In genomic region chr10:29041512-29042150, GRCh38 we compare ENCODE assay signal across 15 cellular contexts.
"Had no signal": no experiment of that assay in that cellular context is flagged by ENCODE, and none has a peak within 500 bp of the region (broad histone marks: within the 10 kb centered on the region; RNA-seq: fewer than 3 reads in every experiment).

No MANE protein-coding gene starts in this region.

- DNase-seq: activated CD4-positive, alpha-beta T cell treated with anti-CD3 and anti-CD28 coated beads for 36 hours; activated CD4-positive, alpha-beta T cell treated with anti-CD3 and anti-CD28 coated beads, Interleukin-2, amount 50 U/mL, for 48 hours; activated gamma-delta T cell; effector CD8-positive, alpha-beta T cell; foreskin keratinocyte; hippocampal formation; islet precursor cell; stimulated activated CD4-positive, alpha-beta T cell treated with anti-CD3 and anti-CD28 coated beads, Interleukin-2, amount 100 ng/mL, for 24 hours; stimulated activated naive CD4-positive, alpha-beta T cell treated with Interleukin-2 at 50 U/mL for 16 hours; thyroid gland had no signal

- H3K4me1 ChIP-seq: foreskin keratinocyte, right atrium auricular region, thyroid gland had no signal

- H3K4me3 ChIP-seq: cardiac muscle cell, right atrium auricular region, thyroid gland had no signal

- H3K9me3 ChIP-seq: right atrium auricular region, thyroid gland had no signal

- H3K27me3 ChIP-seq: cardiac muscle cell, right atrium auricular region, thyroid gland had no signal

- H3K36me3 ChIP-seq: cardiac muscle cell, right atrium auricular region, thyroid gland had no signal

- ATAC-seq: activated CD4-positive, alpha-beta T cell treated with anti-CD3 and anti-CD28 coated beads for 36 hours; esophagus mucosa; foreskin keratinocyte; left lobe of liver; WTC11 had no signal

- H3K27ac ChIP-seq: cardiac muscle cell, foreskin keratinocyte, right atrium auricular region, thyroid gland had no signal
